ENCODE assay signal across 8 cellular contexts in the genomic region with DNA sequence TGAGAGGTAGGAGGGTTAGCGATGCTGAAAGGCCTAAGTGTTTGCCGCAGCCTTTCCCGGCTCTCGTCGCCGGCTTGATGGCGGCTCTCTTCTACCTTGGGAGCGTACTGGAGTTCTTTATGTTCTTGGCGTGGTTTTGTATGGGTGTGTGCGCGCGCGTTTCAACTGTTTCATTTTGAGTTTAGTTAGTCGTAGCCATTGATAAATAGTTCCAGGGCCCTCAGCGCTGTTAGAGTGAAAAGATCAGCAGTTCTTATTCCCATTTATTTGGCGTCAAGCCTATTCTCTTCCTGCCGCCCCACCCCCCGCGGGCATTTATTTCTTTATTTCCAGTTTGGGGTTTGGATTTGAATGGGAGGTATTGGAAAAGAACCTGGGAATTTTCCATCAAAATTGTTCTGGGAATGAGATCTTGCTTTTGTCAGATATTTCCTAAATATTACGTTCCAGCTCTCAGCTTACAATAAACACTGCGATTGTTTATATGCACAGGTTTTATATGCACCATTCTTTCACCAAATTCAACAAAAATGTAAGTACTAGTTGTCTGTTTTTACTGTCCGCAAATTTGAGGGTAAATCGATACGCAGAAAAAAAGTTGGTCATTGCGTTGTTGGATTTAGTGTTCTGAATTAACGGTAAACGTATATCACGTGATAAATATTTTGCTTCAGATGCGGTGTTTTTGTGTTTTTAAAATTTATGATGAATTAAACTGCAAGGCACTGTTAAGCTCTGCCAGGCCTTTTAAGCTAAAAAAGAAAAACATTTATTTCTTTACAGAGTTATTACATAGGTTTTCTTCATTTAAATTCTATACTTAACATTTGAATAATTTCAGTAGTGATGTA. TPM values are rescaled to one million over a fixed set of nuclear protein-coding genes. Genes with fewer than 3 reads are reported as not detected.
DNase-seq lines count a peak whose midpoint lies in the region; ATAC-seq and TF ChIP-seq lines count a peak whose summit lies in the region.

No MANE protein-coding gene starts in this region.

- TF ChIP-seq CTCF in epithelial cell of proximal tubule (conservative IDR thresholded peaks at IDR 0.05; ENCODE audit: low read depth, low read length): no peak
- TF ChIP-seq CTCF in testis (IDR thresholded peaks at IDR 0.05): no peak

- 1 to 2% methylated on average over 29 of the region's 29 CpGs for WGBS in testis, 2 donors

- DNase-seq in NCI-H2196 (lab: John Stamatoyannopoulos, UW; ENCODE audit: unreplicated experiment) (peak; percentile 25), NCI-H2196 treated with DMSO at 0.1 percent for 48 hours (lab: John Stamatoyannopoulos, UW; ENCODE audit: unreplicated experiment) (no peak), NCI-H1417 treated with DMSO at 0.1 percent for 48 hours (lab: John Stamatoyannopoulos, UW) (peak; percentile 18), epithelial cell of proximal tubule (ENCODE audit: low read depth) (no peak), testis (peak; percentile 69)
- DNase-seq in activated CD4-positive, alpha-beta memory T cell treated with anti-CD3 and anti-CD28 coated beads, Interleukin-2, amount 10 ng/mL, durations not matched to agents 7 days and 5 days: peak; percentile 63
- peak; percentile 16 to 65 (median 31) for DNase-seq in naive thymus-derived CD8-positive, alpha-beta T cell

- H3K27me3 ChIP-seq in testis: no peaks in the 10 kb centered on the region

- H3K4me3 Mint-ChIP-seq in activated CD4-positive, alpha-beta memory T cell treated with anti-CD3 and anti-CD28 coated beads, Interleukin-2, amount 10 ng/mL, durations not matched to agents 7 days and 5 days: peak overlapping the region; percentile 93
- peak overlapping the region; percentile 91 to 99 (median 97) for H3K4me3 Mint-ChIP-seq in naive thymus-derived CD8-positive, alpha-beta T cell

- CTCF ChIA-PET in activated CD4-positive, alpha-beta memory T cell treated with anti-CD3 and anti-CD28 coated beads, Interleukin-2, amount 10 ng/mL, durations not matched to agents 7 days and 5 days (lab: Charles Lee): no interaction called here

- TF ChIP-seq POLR2A in testis (IDR thresholded peaks at IDR 0.05): no peak

- POLR2A ChIA-PET in activated CD4-positive, alpha-beta memory T cell treated with anti-CD3 and anti-CD28 coated beads, Interleukin-2, amount 10 ng/mL, durations not matched to agents 7 days and 5 days (lab: Charles Lee): interaction anchor here (0.7 to 2.4 kb wide), 9 partner anchors 15 to 957 kb away, joined by 3 to 13 read pairs (median 4); partner anchors contain the start of genes MCM6, R3HDM1 and ZRANB3
- POLR2A ChIA-PET in naive thymus-derived CD8-positive, alpha-beta T cell (lab: Charles Lee): interaction anchor here (0.6 to 1.8 kb wide), 8 partner anchors 26 to 956 kb away, joined by 3 to 7 read pairs (median 4); partner anchors contain the start of genes R3HDM1, RAB3GAP1 and ZRANB3

- H3K9me3 Mint-ChIP-seq in activated CD4-positive, alpha-beta memory T cell treated with anti-CD3 and anti-CD28 coated beads, Interleukin-2, amount 10 ng/mL, durations not matched to agents 7 days and 5 days: no peaks in the 10 kb centered on the region
- H3K9me3 Mint-ChIP-seq in naive thymus-derived CD8-positive, alpha-beta T cell: no peaks in the 10 kb centered on the region

- peak overlapping the region; percentile 95 for H3K27ac Mint-ChIP-seq in activated CD4-positive, alpha-beta memory T cell treated with anti-CD3 and anti-CD28 coated beads, Interleukin-2, amount 10 ng/mL, durations not matched to agents 7 days and 5 days
- H3K27ac Mint-ChIP-seq in naive thymus-derived CD8-positive, alpha-beta T cell: peak overlapping the region; percentile 95 to 100 (median 99)

- H3K27ac ChIP-seq in testis: peak overlapping the region; percentile 98

- intact Hi-C loops in testis (cut with DNase I; ENCODE audit: low total_unique reads): no loop called here

- H3K4me1 ChIP-seq in testis: peaks cover 29% of the 10 kb centered on the region

- no peaks in the 10 kb centered on the region for H3K9me3 ChIP-seq in testis

- peaks cover 3% of the 10 kb centered on the region for H3K27me3 Mint-ChIP-seq in activated CD4-positive, alpha-beta memory T cell treated with anti-CD3 and anti-CD28 coated beads, Interleukin-2, amount 10 ng/mL, durations not matched to agents 7 days and 5 days
- H3K27me3 Mint-ChIP-seq in naive thymus-derived CD8-positive, alpha-beta T cell: peaks cover 0 to 3% (median 0%) of the 10 kb centered on the region in 5 donors

- no peak for ATAC-seq in naive thymus-derived CD8-positive, alpha-beta T cell
- ATAC-seq in GM21825 (IDR thresholded peaks at IDR 0.05; ENCODE audit: unreplicated experiment): no peak

- H3K36me3 Mint-ChIP-seq in activated CD4-positive, alpha-beta memory T cell treated with anti-CD3 and anti-CD28 coated beads, Interleukin-2, amount 10 ng/mL, durations not matched to agents 7 days and 5 days (ENCODE audit: low read depth): peaks cover 37% of the 10 kb centered on the region
- H3K36me3 Mint-ChIP-seq in naive thymus-derived CD8-positive, alpha-beta T cell: peaks cover 5 to 27% (median 10%) of the 10 kb centered on the region in 3 donors

- H3K4me1 Mint-ChIP-seq in activated CD4-positive, alpha-beta memory T cell treated with anti-CD3 and anti-CD28 coated beads, Interleukin-2, amount 10 ng/mL, durations not matched to agents 7 days and 5 days: peaks cover 39% of the 10 kb centered on the region
- H3K4me1 Mint-ChIP-seq in naive thymus-derived CD8-positive, alpha-beta T cell: peaks cover 21 to 69% (median 50%) of the 10 kb centered on the region in 4 donors

- H3K4me3 ChIP-seq in epithelial cell of proximal tubule (ENCODE audit: low read depth, low read length): peak overlapping the region; percentile 98
- H3K4me3 ChIP-seq in testis: peak overlapping the region; percentile 79 to 97

- no peaks in the 10 kb centered on the region for H3K36me3 ChIP-seq in testis (ENCODE audit: low read depth, missing control alignments)

RNA-seq across cellular contexts. Expression of gene CCNT2, which starts 1.0 kb away (rescaled TPM):
- total RNA-seq in activated CD4-positive, alpha-beta memory T cell treated with anti-CD3 and anti-CD28 coated beads, Interleukin-2, amount 10 ng/mL, durations not matched to agents 7 days and 5 days: 10 to 100 TPM; 35.8 to 37.4 TPM
- total RNA-seq in epithelial cell of proximal tubule (12.6 and 18.5 TPM in 2 replicates), testis (10 to 100 TPM; 49.3 to 52.8 TPM)
- total RNA-seq in naive thymus-derived CD8-positive, alpha-beta T cell: 10 to 100 TPM; 71.9 to 80.1 TPM
- polyA plus RNA-seq in naive thymus-derived CD8-positive, alpha-beta T cell: 10 to 100 TPM; 17.5 to 21.9 (median 20.7) TPM
- 28.2 TPM for polyA plus RNA-seq in testis (ENCODE audit: insufficient read depth, low read depth, low replicate concordance)

Comparison
In these comparisons a context has a peak if more than half of its experiments do, and no peak if none do; other contexts are left out.
1. DNase-seq: peak in NCI-H2196 (single experiment), NCI-H1417 treated with DMSO at 0.1 percent for 48 hours (single experiment), activated CD4-positive, alpha-beta memory T cell treated with anti-CD3 and anti-CD28 coated beads, Interleukin-2, amount 10 ng/mL, durations not matched to agents 7 days and 5 days (single experiment), naive thymus-derived CD8-positive, alpha-beta T cell (10 of 10) and testis (single experiment); none in NCI-H2196 treated with DMSO at 0.1 percent for 48 hours (single experiment) and epithelial cell of proximal tubule (single experiment).